9 cellular contexts compared by ENCODE assay signal in the genomic region with DNA sequence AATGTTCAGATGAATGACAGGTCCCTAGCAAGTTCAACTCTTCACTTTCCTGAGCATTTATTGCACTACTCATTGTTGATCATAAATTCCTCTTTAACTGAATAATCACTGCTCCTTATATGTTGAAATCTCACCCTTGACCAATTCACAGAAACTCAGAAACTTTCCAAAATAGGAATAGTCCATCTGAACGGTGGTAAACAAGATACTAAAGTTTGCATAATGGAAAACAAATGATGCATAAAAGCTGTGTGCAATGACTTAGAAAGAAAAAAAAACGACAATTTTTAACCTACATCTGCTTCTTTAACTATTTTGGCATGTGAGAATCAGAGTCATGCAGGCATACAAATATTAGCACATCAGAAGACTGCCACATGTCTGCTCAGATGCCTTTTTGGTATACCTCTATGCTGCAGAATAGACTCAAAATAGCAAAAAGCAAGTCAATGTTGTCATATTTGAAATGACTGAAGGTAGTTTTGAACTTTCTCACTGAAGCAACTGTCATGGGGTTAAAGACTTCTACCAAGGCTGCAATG. TPM values are rescaled to one million over a fixed set of nuclear protein-coding genes. Genes with fewer than 3 reads are reported as not detected.
DNase-seq lines count a peak whose midpoint lies in the region; ATAC-seq and TF ChIP-seq lines count a peak whose summit lies in the region.
"Had no signal": no experiment of that assay in that cellular context is flagged by ENCODE, and none has a peak within 500 bp of the region (broad histone marks: within the 10 kb centered on the region; RNA-seq: fewer than 3 reads in every experiment).

No MANE protein-coding gene starts in this region.

- no peak for TF ChIP-seq POLR2A in prostate gland (IDR thresholded peaks at IDR 0.05)

- H3K27me3 ChIP-seq in BJ (ENCODE audit: control insufficient read depth, insufficient read depth, low read length) = no peaks in the 10 kb centered on the region
- no peaks in the 10 kb centered on the region for H3K27me3 ChIP-seq in prostate gland (replicated peaks; ENCODE audit: insufficient read depth)
- H3K27me3 ChIP-seq in aorta (ENCODE audit: control insufficient read depth in 1 of 2, insufficient read depth in 2 of 2, low read length in 1 of 2) = no peaks in the 10 kb centered on the region

- H3K4me1 ChIP-seq in prostate gland (replicated peaks) (no peaks in the 10 kb centered on the region), aorta (ENCODE audit: control insufficient read depth in 1 of 2, insufficient read depth in 2 of 2, low read length in 2 of 2) (no peaks in the 10 kb centered on the region)

- DNase-seq in BJ (ENCODE audit: low read depth) = peak; percentile 43
- DNase-seq in prostate gland (ENCODE audit: low spot score) = no peak
- DNase-seq in cerebellar nuclear complex (lab: John Stamatoyannopoulos, UW) = no peak
- DNase-seq in aorta = no peak
- DNase-seq in ureter (ENCODE audit: low spot score) = no peak
- DNase-seq: activated naive CD4-positive, alpha-beta T cell treated with anti-CD3 and anti-CD28 coated beads, Interleukin-2, amount 50 U/mL, for 16 hours had no signal

- H3K36me3 ChIP-seq in BJ (ENCODE audit: control insufficient read depth, insufficient read depth, low read length) = no peaks in the 10 kb centered on the region
- no peaks in the 10 kb centered on the region for H3K36me3 ChIP-seq in prostate gland
- no peaks in the 10 kb centered on the region for H3K36me3 ChIP-seq in aorta (ENCODE audit: control insufficient read depth in 1 of 2, insufficient read depth in 2 of 2, low read length in 1 of 2)

- ATAC-seq in GM19043 (IDR thresholded peaks at IDR 0.05; ENCODE audit: low read depth, unreplicated experiment) (peak; percentile 86), HG02678 (IDR thresholded peaks at IDR 0.05; ENCODE audit: unreplicated experiment) (peak; percentile 91), HG03520 (IDR thresholded peaks at IDR 0.05; ENCODE audit: unreplicated experiment) (peak; percentile 83), aorta (ENCODE audit: low FRiP score) (no peak)

- TF ChIP-seq CTCF in BJ (IDR thresholded peaks at IDR 0.05; ENCODE audit: insufficient read depth, low read depth, low read length) = no peak
- no peak for TF ChIP-seq CTCF in prostate gland (IDR thresholded peaks at IDR 0.05)

- WGBS in prostate gland = 53% methylated on average over 2 of the region's 2 CpGs
- WGBS in aorta, 2 donors = 48 to 62% methylated on average over 2 of the region's 2 CpGs

- H3K27ac ChIP-seq in prostate gland = no peak overlapping the region
- H3K27ac ChIP-seq in aorta (ENCODE audit: low read depth in 1 of 2, low read length in 2 of 2) = no peak overlapping the region

- CTCF ChIA-PET in BJ (lab: Yijun Ruan, JAX) = no interaction called here

- no peaks in the 10 kb centered on the region for H3K9me3 ChIP-seq in prostate gland
- H3K9me3 ChIP-seq in aorta (ENCODE audit: control insufficient read depth, low read length) = peaks cover 4% of the 10 kb centered on the region

- intact Hi-C loops in prostate gland (cut with DNase I) = no loop called here
- intact Hi-C loops in aorta (cut with DNase I) = no loop called here

- no peak overlapping the region for H3K4me3 ChIP-seq in BJ (ENCODE audit: low read depth, low read length)
- H3K4me3 ChIP-seq in prostate gland = no peak overlapping the region
- H3K4me3 ChIP-seq in aorta (ENCODE audit: low read length in 2 of 2) = no peak overlapping the region

- POLR2A ChIA-PET in BJ (lab: Charles Lee) = interaction anchor here (0.7 kb wide), 1 partner anchor 59 kb away, joined by 5 read pairs; no protein-coding TSS in a partner anchor

RNA-seq across cellular contexts. Expression of a gene that starts 34.8 kb away (rescaled TPM):
- polyA plus RNA-seq in BJ (2011; rRNA removed) (not detected in 2 replicates), aorta (under 1 TPM in 1 of 2 donors, not detected in 1; 0.13 TPM)
- not detected in 2 replicates for polyA minus RNA-seq in BJ (2011; rRNA and poly(A)+ RNA removed)
- total RNA-seq in prostate gland (not detected), aorta (not detected), ureter (not detected)
